In genomic region chr7:73341877-73342276, GRCh38 we compare ENCODE assay signal across 13 cellular contexts. TPM values are rescaled to one million over a fixed set of nuclear protein-coding genes. Genes with fewer than 3 reads are reported as not detected.
A peak's percentile ranks its signal among the peaks of the same experiment; 100 is the strongest.
DNase-seq lines count a peak whose midpoint lies in the region; ATAC-seq lines count a peak whose summit lies in the region.
"Had no signal": no experiment of that assay in that cellular context is flagged by ENCODE, and none has a peak within 500 bp of the region (broad histone marks: within the 10 kb centered on the region; RNA-seq: fewer than 3 reads in every experiment).

No MANE protein-coding gene starts in this region.

- POLR2A ChIA-PET in naive thymus-derived CD4-positive, alpha-beta T cell (lab: Charles Lee) = no interaction called here

- no peak overlapping the region for H3K27ac ChIP-seq in naive thymus-derived CD4-positive, alpha-beta T cell (ENCODE audit: low read depth, low read length)
- H3K27ac ChIP-seq: esophagus squamous epithelium, thyroid gland had no signal

- H3K4me3 ChIP-seq in naive thymus-derived CD4-positive, alpha-beta T cell (ENCODE audit: low read length) = no peak overlapping the region
- H3K4me3 ChIP-seq: thyroid gland had no signal

- no peak overlapping the region for H3K27ac Mint-ChIP-seq in naive thymus-derived CD4-positive, alpha-beta T cell

- no peak for ATAC-seq in naive thymus-derived CD4-positive, alpha-beta T cell

- no peaks in the 10 kb centered on the region for H3K36me3 Mint-ChIP-seq in naive thymus-derived CD4-positive, alpha-beta T cell

- no peaks in the 10 kb centered on the region for H3K9me3 Mint-ChIP-seq in naive thymus-derived CD4-positive, alpha-beta T cell

- no peaks in the 10 kb centered on the region for H3K36me3 ChIP-seq in naive thymus-derived CD4-positive, alpha-beta T cell (ENCODE audit: control insufficient read depth in 2 of 3, insufficient read depth in 3 of 3, low read length in 3 of 3)
- H3K36me3 ChIP-seq: esophagus squamous epithelium, thyroid gland had no signal

- intact Hi-C loops in naive thymus-derived CD4-positive, alpha-beta T cell (cut with micrococcal nuclease) = no loop called here

- H3K27me3 ChIP-seq in naive thymus-derived CD4-positive, alpha-beta T cell (ENCODE audit: control insufficient read depth in 2 of 2, insufficient read depth in 2 of 2, low read length in 2 of 2) = no peaks in the 10 kb centered on the region
- H3K27me3 ChIP-seq: thyroid gland had no signal

- DNase-seq in Caki2 (ENCODE audit: low read depth) (peak; percentile 22), HT1080 (ENCODE audit: low read depth) (peak; percentile 68), amniotic epithelial cell (ENCODE audit: low read depth) (peak; percentile 85), myocyte (ENCODE audit: low read depth) (peak; percentile 69), pons (ENCODE audit: low spot score) (no peak), activated gamma-delta T cell (lab: John Stamatoyannopoulos, UW) (no peak), activated gamma-delta T cell treated with Interleukin-2 at 50 U/mL for 16 hours (no peak)
- no peak for DNase-seq in naive thymus-derived CD4-positive, alpha-beta T cell
- DNase-seq: activated naive CD4-positive, alpha-beta T cell treated with anti-CD3 and anti-CD28 coated beads, Interleukin-2, amount 50 U/mL, for 16 hours; esophagus squamous epithelium; GDM1; thyroid gland had no signal

- peaks cover 0 to 2% (median 0%) of the 10 kb centered on the region in 7 donors for H3K4me1 Mint-ChIP-seq in naive thymus-derived CD4-positive, alpha-beta T cell

- no peaks in the 10 kb centered on the region for H3K4me1 ChIP-seq in naive thymus-derived CD4-positive, alpha-beta T cell (ENCODE audit: control insufficient read depth in 2 of 2, insufficient read depth in 2 of 2, low read length in 2 of 2)
- H3K4me1 ChIP-seq: thyroid gland had no signal

- H3K27me3 Mint-ChIP-seq in naive thymus-derived CD4-positive, alpha-beta T cell = peaks cover 0 to 6% (median 5%) of the 10 kb centered on the region in 5 donors

- in situ Hi-C loops in Caki2 (cut with HindIII; ENCODE audit: low pct_unique_long_range_greater_than_20kb, low sequenced_read_pairs) = no loop called here

- H3K4me3 Mint-ChIP-seq in naive thymus-derived CD4-positive, alpha-beta T cell = no peak overlapping the region

- no peaks in the 10 kb centered on the region for H3K9me3 ChIP-seq in naive thymus-derived CD4-positive, alpha-beta T cell (ENCODE audit: control insufficient read depth in 2 of 3, low read length in 3 of 3)
- H3K9me3 ChIP-seq: esophagus squamous epithelium, thyroid gland had no signal

- CTCF ChIA-PET in naive thymus-derived CD4-positive, alpha-beta T cell (lab: Charles Lee) = no interaction called here

RNA-seq across cellular contexts. Expression of gene FKBP6, which starts 13.9 kb away (rescaled TPM):
- not detected in 2 replicates for total RNA-seq in Caki2 (2014; rRNA removed; shearing (Covaris generic); ENCODE audit: low replicate concordance)
- not detected in 2 replicates for total RNA-seq in HT1080 (2014; rRNA removed; shearing (Covaris generic))
- polyA plus RNA-seq in HT1080 (2015; cell fraction: cytosol; rRNA removed) = not detected in 2 replicates
- polyA plus RNA-seq in HT1080 (2015; cell fraction: nucleus; rRNA removed) = not detected in 2 replicates
- 0.11 TPM in 1 of 2 replicates, not detected in the other for total RNA-seq in myocyte
- polyA plus RNA-seq in myocyte (2012) = not detected
- under 1 TPM in 1 of 5 experiments, not detected in 4; 0.24 TPM for total RNA-seq in naive thymus-derived CD4-positive, alpha-beta T cell
- not detected for polyA plus RNA-seq in naive thymus-derived CD4-positive, alpha-beta T cell
- total RNA-seq: esophagus squamous epithelium, mononuclear cell had no signal

RNA-seq across cellular contexts. Expression of gene TRIM50, which starts 14.0 kb away (rescaled TPM):
- total RNA-seq in Caki2 (2014; rRNA removed; shearing (Covaris generic); ENCODE audit: low replicate concordance) = not detected in 2 replicates
- not detected in 2 replicates for total RNA-seq in HT1080 (2014; rRNA removed; shearing (Covaris generic))
- not detected in 2 replicates for polyA plus RNA-seq in HT1080 (2015; cell fraction: cytosol; rRNA removed)
- not detected in 2 replicates for polyA plus RNA-seq in HT1080 (2015; cell fraction: nucleus; rRNA removed)
- total RNA-seq in myocyte = not detected in 2 replicates
- not detected for polyA plus RNA-seq in myocyte (2012)
- not detected for total RNA-seq in naive thymus-derived CD4-positive, alpha-beta T cell
- polyA plus RNA-seq in naive thymus-derived CD4-positive, alpha-beta T cell = not detected
- total RNA-seq: mononuclear cell had no signal

RNA-seq across cellular contexts. Expression of gene NSUN5, which starts 33.3 kb away (rescaled TPM):
- 58.0 and 64.4 TPM in 2 replicates for total RNA-seq in Caki2 (2014; rRNA removed; shearing (Covaris generic); ENCODE audit: low replicate concordance)
- total RNA-seq in HT1080 (2014; rRNA removed; shearing (Covaris generic)) = 50.2 and 50.3 TPM in 2 replicates
- polyA plus RNA-seq in HT1080 (2015; cell fraction: cytosol; rRNA removed) = 30.5 and 37.0 TPM in 2 replicates
- 48.3 and 65.6 TPM in 2 replicates for polyA plus RNA-seq in HT1080 (2015; cell fraction: nucleus; rRNA removed)
- 36.5 and 46.3 TPM in 2 replicates for total RNA-seq in myocyte
- polyA plus RNA-seq in myocyte (2012) = 24.0 TPM
- total RNA-seq in naive thymus-derived CD4-positive, alpha-beta T cell = 10 to 100 TPM; 34.3 to 81.6 (median 46.0) TPM
- 10 to 100 TPM; 53.2 to 72.5 TPM for polyA plus RNA-seq in naive thymus-derived CD4-positive, alpha-beta T cell

Comparison
In these comparisons a context has a peak if more than half of its experiments do, and no peak if none do; other contexts are left out.
1. DNase-seq: peak in Caki2 (single experiment), HT1080 (single experiment), amniotic epithelial cell (single experiment) and myocyte (single experiment); none in pons (single experiment), activated gamma-delta T cell (single experiment), naive thymus-derived CD4-positive, alpha-beta T cell (0 of 9) and activated gamma-delta T cell treated with Interleukin-2 at 50 U/mL for 16 hours (single experiment).